8 cellular contexts compared by ENCODE assay signal in the genomic region with DNA sequence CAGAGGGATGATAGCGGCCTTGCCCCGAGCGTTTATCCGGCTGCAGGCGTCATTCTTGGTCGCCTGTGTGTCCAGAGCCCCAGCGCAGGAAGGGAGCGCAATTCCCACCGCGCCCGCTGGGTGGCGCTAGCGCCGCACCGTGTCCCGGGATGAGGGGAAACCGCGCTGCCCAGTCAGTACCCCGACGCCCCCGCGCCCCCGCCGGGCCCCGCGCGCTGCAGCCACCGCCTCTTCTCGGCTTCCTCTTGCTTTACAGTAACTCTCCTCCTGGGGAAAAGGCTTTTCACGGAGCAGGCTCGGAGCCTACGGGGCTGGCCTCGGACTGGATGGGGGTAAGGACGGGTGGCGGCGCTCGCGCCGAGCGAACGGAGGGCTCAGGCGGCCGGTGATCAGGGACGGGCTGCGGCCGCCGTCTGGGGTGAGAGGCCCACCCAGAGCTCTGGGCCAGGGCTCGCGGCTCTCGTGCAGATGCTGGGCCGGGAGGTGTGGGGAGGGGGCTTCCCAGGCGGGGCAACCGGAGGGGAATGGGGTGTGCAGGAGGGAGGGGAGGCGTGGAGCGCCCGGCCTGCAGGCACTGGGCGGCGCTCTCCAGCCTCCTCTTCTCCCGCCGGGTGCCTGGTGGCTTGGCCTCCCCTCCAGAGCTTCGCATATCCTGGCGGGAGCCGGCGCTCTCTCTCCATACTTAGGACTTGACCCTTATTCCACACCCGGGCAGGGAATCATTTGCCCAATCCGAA. TPM values are rescaled to one million over a fixed set of nuclear protein-coding genes. Genes with fewer than 3 reads are reported as not detected.
A peak's percentile ranks its signal among the peaks of the same experiment; 100 is the strongest.
DNase-seq lines count a peak whose midpoint lies in the region.

No MANE protein-coding gene starts in this region.

- H3K27ac ChIP-seq in GM23248 (peak overlapping the region; percentile 53), KOPT-K1 (ENCODE audit: low read depth, low read length, poor library complexity, severe bottlenecking) (peak overlapping the region; percentile 49), SJCRH30 (peak overlapping the region; percentile 49), temporal lobe (ENCODE audit: low read depth, low read length) (peak overlapping the region; percentile 17)

- H3K9me3 Mint-ChIP-seq in activated naive CD4-positive, alpha-beta T cell treated with anti-CD3 and anti-CD28 coated beads, Interleukin-2, amount 10 ng/mL, durations not matched to agents 7 days and 5 days, result no peaks in the 10 kb centered on the region

- peak overlapping the region; percentile 86 for H3K4me3 Mint-ChIP-seq in activated naive CD4-positive, alpha-beta T cell treated with anti-CD3 and anti-CD28 coated beads, Interleukin-2, amount 10 ng/mL, durations not matched to agents 7 days and 5 days

- H3K27ac Mint-ChIP-seq in activated naive CD4-positive, alpha-beta T cell treated with anti-CD3 and anti-CD28 coated beads, Interleukin-2, amount 10 ng/mL, durations not matched to agents 7 days and 5 days, result peak overlapping the region; percentile 84

- no peaks in the 10 kb centered on the region for H3K9me2 ChIP-seq in GM23248 (ENCODE audit: insufficient read depth)

- H4K20me1 ChIP-seq in GM23248 (ENCODE audit: insufficient read depth), result no peaks in the 10 kb centered on the region

- H3K36me3 ChIP-seq in GM23248 (ENCODE audit: low read depth) (0 out of 2 replicates have a peak, but pooled peaks cover 4% of the 10 kb centered on the region), KOPT-K1 (ENCODE audit: insufficient read depth, low read length) (no peaks in the 10 kb centered on the region), SJCRH30 (no peaks in the 10 kb centered on the region)

- H3K79me2 ChIP-seq in GM23248 (ENCODE audit: insufficient read depth), result peaks cover 35% of the 10 kb centered on the region

- H3F3A ChIP-seq in GM23248 (ENCODE audit: insufficient read depth), result peaks cover 38% of the 10 kb centered on the region

- H3K36me3 Mint-ChIP-seq in activated naive CD4-positive, alpha-beta T cell treated with anti-CD3 and anti-CD28 coated beads, Interleukin-2, amount 10 ng/mL, durations not matched to agents 7 days and 5 days, result no peaks in the 10 kb centered on the region

- no peaks in the 10 kb centered on the region for H3K27me3 ChIP-seq in GM23248 (replicated peaks; ENCODE audit: insufficient read depth)
- H3K27me3 ChIP-seq in SJCRH30, result no peaks in the 10 kb centered on the region

- H3K4me1 ChIP-seq in GM23248 (ENCODE audit: insufficient read depth) (peaks cover 48% of the 10 kb centered on the region), SJCRH30 (peaks cover 3% of the 10 kb centered on the region; the same call in 1 of the 2 replicates)

- peaks cover 9% of the 10 kb centered on the region for H3K4me1 Mint-ChIP-seq in activated naive CD4-positive, alpha-beta T cell treated with anti-CD3 and anti-CD28 coated beads, Interleukin-2, amount 10 ng/mL, durations not matched to agents 7 days and 5 days

- peak overlapping the region; percentile 97 for H2AFZ ChIP-seq in GM23248

- CTCF ChIA-PET in activated naive CD4-positive, alpha-beta T cell treated with anti-CD3 and anti-CD28 coated beads, Interleukin-2, amount 10 ng/mL, durations not matched to agents 7 days and 5 days (lab: Charles Lee), result interaction anchor here (1.0 to 4.8 kb wide), 7 partner anchors 9 to 460 kb away, joined by 3 to 23 read pairs (median 10); no protein-coding TSS in a partner anchor

- WGBS in GM23248 (ENCODE audit: low coverage in 1 of 2, low lambda C conversion rate in 2 of 2, missing lambda C conversion rate in 2 of 2), 2 experiments, result 1 to 2% methylated on average over 46 to 65 of the region's 66 CpGs

- H3K27me3 Mint-ChIP-seq in activated naive CD4-positive, alpha-beta T cell treated with anti-CD3 and anti-CD28 coated beads, Interleukin-2, amount 10 ng/mL, durations not matched to agents 7 days and 5 days, result no peaks in the 10 kb centered on the region

- peak overlapping the region; percentile 75 for H3K9ac ChIP-seq in GM23248

- in situ Hi-C loops in GM23248 (cut with MboI), result loop anchor here (10.0 to 25.0 kb wide), 2 partner anchors 212 to 820 kb away; partner anchors contain the start of gene AXDND1

- H3K4me3 ChIP-seq in GM23248 (peak overlapping the region; percentile 77), SJCRH30 (peak overlapping the region; percentile 73)

- peak overlapping the region; percentile 81 for H3K4me2 ChIP-seq in GM23248 (ENCODE audit: unreplicated experiment)

- DNase-seq in EL (peak; percentile 93), GM23248 (peak; percentile 91), SJCRH30 (peak; percentile 79 to 90), globus pallidus (ENCODE audit: low spot score) (peak; percentile 62), occipital lobe (lab: John Stamatoyannopoulos, UW) (peak; percentile 80)
- peak; percentile 89 for DNase-seq in activated naive CD4-positive, alpha-beta T cell treated with anti-CD3 and anti-CD28 coated beads, Interleukin-2, amount 10 ng/mL, durations not matched to agents 7 days and 5 days

- H3K9me3 ChIP-seq in GM23248 (ENCODE audit: low read depth) (no peaks in the 10 kb centered on the region), KOPT-K1 (ENCODE audit: insufficient read depth, low read length, poor library complexity, severe bottlenecking) (no peaks in the 10 kb centered on the region), SJCRH30 (replicated peaks) (no peaks in the 10 kb centered on the region)

RNA-seq across cellular contexts. Expression of gene TEX35, which starts 29.8 kb away (rescaled TPM):
- total RNA-seq in GM23248 (2014; rRNA removed; shearing (Covaris generic)), result not detected in 2 replicates
- polyA plus RNA-seq in GM23248 (2016; fragmentation: Nextera tagmentation; extraction: Ambion mirVana), result not detected in 2 replicates
- not detected in 2 replicates for total RNA-seq in SJCRH30 (2014; rRNA removed; shearing (Covaris generic))
- total RNA-seq in occipital lobe (not detected), temporal lobe (not detected)

RNA-seq across cellular contexts. Expression of gene CLEC20A, which starts 46.0 kb away (rescaled TPM):
- total RNA-seq in GM23248 (2014; rRNA removed; shearing (Covaris generic)), result not detected in 2 replicates
- polyA plus RNA-seq in GM23248 (2016; fragmentation: Nextera tagmentation; extraction: Ambion mirVana), result not detected in 2 replicates
- total RNA-seq in SJCRH30 (2014; rRNA removed; shearing (Covaris generic)), result not detected in 2 replicates
- not detected for total RNA-seq in occipital lobe
- not detected for total RNA-seq in temporal lobe

Comparison
In these comparisons a context has a peak if more than half of its experiments do, and no peak if none do; other contexts are left out.
1. Peak in every context shown above with its lines: DNase-seq, H3K4me3 ChIP-seq and H3K27ac ChIP-seq.